Comparison of ENCODE assay signal across 8 cellular contexts in the genomic region with DNA sequence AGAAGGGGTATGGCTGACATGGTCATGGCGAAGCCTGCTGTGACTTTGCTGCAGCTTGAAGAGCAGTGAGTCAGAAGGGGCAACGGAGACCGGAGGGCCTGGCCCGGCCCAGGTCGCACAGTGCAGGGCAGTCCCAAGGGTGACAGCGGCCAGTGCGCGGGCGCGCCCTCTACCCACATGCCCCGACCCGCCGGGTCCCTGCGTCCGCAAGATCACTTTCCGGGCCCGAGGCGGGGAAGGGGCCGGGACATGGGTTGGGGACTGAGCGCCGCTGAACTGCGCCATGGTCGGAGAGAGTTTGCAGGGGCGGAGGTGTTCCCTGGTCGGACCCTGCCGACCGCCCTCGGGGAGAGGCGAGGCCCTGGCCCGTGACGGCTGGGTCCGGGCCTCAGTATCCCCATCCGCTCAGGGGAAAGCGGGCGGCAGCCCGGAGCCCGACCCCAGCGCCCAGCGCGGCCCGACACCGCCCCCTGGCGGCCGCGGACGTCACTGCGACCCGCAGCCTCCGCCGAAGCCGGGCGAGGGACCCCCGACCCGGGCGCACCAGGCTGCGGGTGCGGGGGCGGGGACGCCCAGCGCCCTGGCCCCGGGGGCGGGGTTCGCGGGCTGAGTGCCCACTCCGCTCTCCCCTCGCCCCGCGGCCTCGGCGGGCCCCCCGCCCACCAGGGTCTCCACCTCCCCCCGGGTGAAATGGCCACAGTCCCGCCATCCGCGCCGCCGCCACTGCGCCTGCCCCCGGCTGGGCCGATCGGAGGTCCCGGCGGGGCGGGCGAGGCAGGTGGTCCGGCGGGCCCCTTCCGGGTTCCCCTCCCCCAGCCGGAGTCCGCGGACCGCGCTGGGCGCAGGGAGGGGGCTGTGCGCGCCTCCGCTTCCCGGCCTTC. TPM values are rescaled to one million over a fixed set of nuclear protein-coding genes. Genes with fewer than 3 reads are reported as not detected.
DNase-seq lines count a peak whose midpoint lies in the region; ATAC-seq, FAIRE-seq and TF ChIP-seq lines count a peak whose summit lies in the region.

No MANE protein-coding gene starts in this region.

- H3K4me1 ChIP-seq in liver (ENCODE audit: control insufficient read depth in 4 of 4, insufficient read depth in 4 of 4, low read length in 3 of 4) = peaks cover 2 to 13% (median 7%) of the 10 kb centered on the region in 4 donors

- ATAC-seq in GM18858 (IDR thresholded peaks at IDR 0.05; ENCODE audit: unreplicated experiment) = no peak

- no peak for FAIRE-seq in GM19239 (lab: Jason Lieb, UNC)

- DNase-seq in AML-193 (lab: John Stamatoyannopoulos, UW) = peak; percentile 33 to 40
- DNase-seq in GM19239 (ENCODE audit: insufficient read length, low spot score) = peak; percentile 83
- peak; percentile 33 to 58 for DNase-seq in Kasumi-1 (lab: John Stamatoyannopoulos, UW)
- peak; percentile 26 to 43 (median 38) for DNase-seq in activated CD4-positive, CD25-positive, alpha-beta regulatory T cell (lab: John Stamatoyannopoulos, UW)
- DNase-seq in cerebellum (ENCODE audit: low spot score) = peak; percentile 82
- DNase-seq in stimulated activated CD4-positive, alpha-beta T cell treated with anti-CD3 and anti-CD28 coated beads, Interleukin-4, amount 100 ng/mL, for 48 hours (ENCODE audit: low read depth in 2 of 2) = peak; percentile 42 to 53

- peak; percentile 50 to 63 for TF ChIP-seq RAD21 in liver (IDR thresholded peaks at IDR 0.05)

- H3K27ac ChIP-seq in liver (ENCODE audit: low read depth in 1 of 2, low read length in 2 of 2) = no peak overlapping the region

- peak overlapping the region; percentile 47 to 78 (median 67) for H3K4me3 ChIP-seq in liver (ENCODE audit: low read depth in 1 of 3, low read length in 3 of 3)

- TF ChIP-seq CTCF in liver (IDR thresholded peaks at IDR 0.05; ENCODE audit: low read depth, low read length, missing input control) = peak; percentile 85

- H3K27me3 ChIP-seq in liver (ENCODE audit: control insufficient read depth in 4 of 4, insufficient read depth in 4 of 4, low read length in 3 of 4) = no peaks in the 10 kb centered on the region

- no peaks in the 10 kb centered on the region for H3K9me3 ChIP-seq in liver (ENCODE audit: control insufficient read depth in 4 of 4, low read length in 3 of 4)

- H3K36me3 ChIP-seq in liver (ENCODE audit: control insufficient read depth in 4 of 4, insufficient read depth in 3 of 4, low read depth in 1 of 4, low read length in 3 of 4) = no peaks in the 10 kb centered on the region

- WGBS in liver = 1% methylated on average over 98 of the region's 98 CpGs

- H3K9ac ChIP-seq in liver (ENCODE audit: low read depth in 1 of 2, low read length in 2 of 2) = peak overlapping the region in 1 of 2 donors; percentile 65

TF ChIP-seq in liver, 16 proteins besides CTCF, POLR2A, EP300 and RAD21:
- no peak for TF ChIP-seq HNF4A (conservative IDR thresholded peaks at IDR 0.05)
- no peak for TF ChIP-seq EGR1 (IDR thresholded peaks at IDR 0.05; ENCODE audit: low read depth in 2 of 2)
- no peak for TF ChIP-seq GABPA (IDR thresholded peaks at IDR 0.05 in 1 of 2, conservative IDR thresholded peaks at IDR 0.05 in 1 of 2)
- TF ChIP-seq SP1 (IDR thresholded peaks at IDR 0.05) = no peak
- no peak for TF ChIP-seq NR2F2 (IDR thresholded peaks at IDR 0.05)
- no peak for TF ChIP-seq HNF4G (IDR thresholded peaks at IDR 0.05)
- no peak for TF ChIP-seq YY1 (IDR thresholded peaks at IDR 0.05)
- TF ChIP-seq, protein P1, sequence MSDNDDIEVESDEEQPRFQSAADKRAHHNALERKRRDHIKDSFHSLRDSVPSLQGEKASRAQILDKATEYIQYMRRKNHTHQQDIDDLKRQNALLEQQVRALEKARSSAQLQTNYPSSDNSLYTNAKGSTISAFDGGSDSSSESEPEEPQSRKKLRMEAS (IDR thresholded peaks at IDR 0.05) = no peak
- TF ChIP-seq RXRA (IDR thresholded peaks at IDR 0.05) = no peak
- TF ChIP-seq FOXA2 (IDR thresholded peaks at IDR 0.05) = no peak
- no peak for TF ChIP-seq FOXA1 (IDR thresholded peaks at IDR 0.05)
- TF ChIP-seq JUND (IDR thresholded peaks at IDR 0.05) = no peak
- no peak for TF ChIP-seq REST (IDR thresholded peaks at IDR 0.05)
- TF ChIP-seq, protein P2, sequence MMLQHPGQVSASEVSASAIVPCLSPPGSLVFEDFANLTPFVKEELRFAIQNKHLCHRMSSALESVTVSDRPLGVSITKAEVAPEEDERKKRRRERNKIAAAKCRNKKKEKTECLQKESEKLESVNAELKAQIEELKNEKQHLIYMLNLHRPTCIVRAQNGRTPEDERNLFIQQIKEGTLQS (IDR thresholded peaks at IDR 0.05) = no peak
- TF ChIP-seq, protein P3, sequence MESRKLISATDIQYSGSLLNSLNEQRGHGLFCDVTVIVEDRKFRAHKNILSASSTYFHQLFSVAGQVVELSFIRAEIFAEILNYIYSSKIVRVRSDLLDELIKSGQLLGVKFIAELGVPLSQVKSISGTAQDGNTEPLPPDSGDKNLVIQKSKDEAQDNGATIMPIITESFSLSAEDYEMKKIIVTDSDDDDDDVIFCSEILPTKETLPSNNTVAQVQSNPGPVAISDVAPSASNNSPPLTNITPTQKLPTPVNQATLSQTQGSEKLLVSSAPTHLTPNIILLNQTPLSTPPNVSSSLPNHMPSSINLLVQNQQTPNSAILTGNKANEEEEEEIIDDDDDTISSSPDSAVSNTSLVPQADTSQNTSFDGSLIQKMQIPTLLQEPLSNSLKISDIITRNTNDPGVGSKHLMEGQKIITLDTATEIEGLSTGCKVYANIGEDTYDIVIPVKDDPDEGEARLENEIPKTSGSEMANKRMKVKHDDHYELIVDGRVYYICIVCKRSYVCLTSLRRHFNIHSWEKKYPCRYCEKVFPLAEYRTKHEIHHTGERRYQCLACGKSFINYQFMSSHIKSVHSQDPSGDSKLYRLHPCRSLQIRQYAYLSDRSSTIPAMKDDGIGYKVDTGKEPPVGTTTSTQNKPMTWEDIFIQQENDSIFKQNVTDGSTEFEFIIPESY (IDR thresholded peaks at IDR 0.05) = no peak

RNA-seq across cellular contexts. Expression of gene ANKRD9, which starts 7.2 kb away (rescaled TPM):
- 7.3 TPM for total RNA-seq in cerebellum
- 10 to 100 TPM; 11.5 to 67.5 TPM for total RNA-seq in liver
- 1 to 10 TPM; 1.5 to 3.6 TPM for polyA plus RNA-seq in liver
